Comparison of ENCODE assay signal across 28 cellular contexts in genomic region chr21:35721701-35722100, GRCh38.
"Had no signal": no experiment of that assay in that cellular context is flagged by ENCODE, and none has a peak within 500 bp of the region (broad histone marks: within the 10 kb centered on the region; RNA-seq: fewer than 3 reads in every experiment).

No MANE protein-coding gene starts in this region.

- ATAC-seq: natural killer cell; psoas muscle; right cardiac atrium; sciatic nerve; stimulated activated memory B cell treated with anti-CD40 and anti-IgM and Interleukin-4, amounts not matched to agents 10 μg/mL and 1 μg/mL and 100 μg/mL, for 72 hours; stimulated activated naive CD8-positive, alpha-beta T cell treated with anti-CD3 and anti-CD28 coated beads, Interleukin-15, amount 100 ng/mL, for 72 hours; stimulated activated naive CD8-positive, alpha-beta T cell treated with anti-CD3 and anti-CD28 coated beads, Interleukin-15, Interleukin-2, amounts not matched to agents 100 U/mL and 50 U/mL, for 24 hours had no signal

- H3K4me1 ChIP-seq: neural progenitor cell, parathyroid adenoma, psoas muscle, spleen, suprapubic skin, transverse colon, upper lobe of left lung, vagina had no signal

- DNase-seq: natural killer cell; occipital lobe; ovary; posterior cingulate gyrus; psoas muscle; right cardiac atrium; spleen; stimulated activated CD4-positive, alpha-beta T cell treated with anti-CD3 and anti-CD28 coated beads, Interleukin-12 subunit alpha, Interleukin-12 subunit beta, amount 100 ng/mL, for 4 hours; stimulated activated CD4-positive, alpha-beta T cell treated with anti-CD3 and anti-CD28 coated beads, Interleukin-1b, Interleukin-23, amount 100 ng/mL, for 48 hours; stimulated activated CD4-positive, alpha-beta T cell treated with anti-CD3 and anti-CD28 coated beads, Interleukin-4, amount 100 ng/mL, for 1 hour; stimulated activated CD4-positive, alpha-beta T cell treated with anti-CD3 and anti-CD28 coated beads, Interleukin-4, amount 100 ng/mL, for 4 hours; stimulated activated CD8-positive, alpha-beta memory T cell treated with anti-CD3 and anti-CD28 coated beads, Interleukin-4, amount 100 ng/mL, for 48 hours; stimulated activated naive CD4-positive, alpha-beta T cell; stimulated activated naive CD8-positive, alpha-beta T cell treated with anti-CD3 and anti-CD28 coated beads, Interleukin-15, amount 100 ng/mL, for 72 hours; stimulated activated naive CD8-positive, alpha-beta T cell treated with anti-CD3 and anti-CD28 coated beads, Interleukin-15, Interleukin-2, amounts not matched to agents 100 U/mL and 50 U/mL, for 24 hours; substantia nigra; testis; tibial artery; transverse colon; upper lobe of left lung had no signal

- H3K27ac ChIP-seq: neural progenitor cell, ovary, parathyroid adenoma, psoas muscle, spleen, suprapubic skin, testis, tibial artery, transverse colon, upper lobe of left lung, vagina had no signal

- H3K27me3 ChIP-seq: neural progenitor cell, ovary, testis, tibial artery, upper lobe of left lung, vagina had no signal

- H3K4me3 ChIP-seq: neural progenitor cell, ovary, psoas muscle, skin epidermis, smooth muscle cell, spleen, suprapubic skin, testis, tibial artery, transverse colon, upper lobe of left lung, vagina had no signal

- H3K36me3 ChIP-seq: neural progenitor cell, ovary, spleen, suprapubic skin, tibial artery, transverse colon, upper lobe of left lung, vagina had no signal

- H3K9me3 ChIP-seq: ovary, psoas muscle, suprapubic skin, testis, tibial artery, transverse colon, upper lobe of left lung, vagina had no signal
